Comparison of ENCODE assay signal across 26 cellular contexts in genomic region chr9:16184964-16185646, GRCh38.
A peak's percentile ranks its signal among the peaks of the same experiment; 100 is the strongest.
DNase-seq lines count a peak whose midpoint lies in the region; ATAC-seq and TF ChIP-seq lines count a peak whose summit lies in the region.
"Had no signal": no experiment of that assay in that cellular context is flagged by ENCODE, and none has a peak within 500 bp of the region (broad histone marks: within the 10 kb centered on the region; RNA-seq: fewer than 3 reads in every experiment).

No MANE protein-coding gene starts in this region.

- H3K36me3 ChIP-seq in GM06990 (ENCODE audit: control insufficient read depth, insufficient read depth, low read length), result no peaks in the 10 kb centered on the region
- no peaks in the 10 kb centered on the region for H3K36me3 ChIP-seq in naive thymus-derived CD4-positive, alpha-beta T cell (ENCODE audit: control insufficient read depth in 2 of 3, insufficient read depth in 3 of 3, low read length in 3 of 3)
- H3K36me3 ChIP-seq: brain microvascular endothelial cell, colonic mucosa, left lung, suprapubic skin, vagina had no signal

- DNase-seq in A172 (ENCODE audit: low spot score) (peak; percentile 31), GM06990 (ENCODE audit: extremely low read depth, insufficient read length) (peak; percentile 20), LHCN-M2 (ENCODE audit: low read depth) (peak; percentile 15), NCI-H2081 (lab: John Stamatoyannopoulos, UW) (no peak), T-helper 17 cell (no peak), T1000 (lab: John Stamatoyannopoulos, UW) (no peak)
- no peak for DNase-seq in activated naive CD8-positive, alpha-beta T cell treated with anti-CD3 and anti-CD28 coated beads, Interleukin-2, amount 50 U/mL, for 24 hours
- DNase-seq in naive thymus-derived CD4-positive, alpha-beta T cell, result no peak
- DNase-seq: ACHN; activated CD4-positive, alpha-beta T cell treated with anti-CD3 and anti-CD28 coated beads, Interleukin-2, amount 10 ng/mL, durations not matched to agents 24 days and 14 days; brain microvascular endothelial cell; colonic mucosa; DMS 273 treated with DMSO at 0.1 percent for 48 hours; endodermal cell; head of caudate nucleus; HFFc6; left lung; NCI-H1105; NCI-H526 treated with DMSO at 0.1 percent for 48 hours; posterior cingulate gyrus; Right ventricle myocardium superior had no signal

- intact Hi-C loops in naive thymus-derived CD4-positive, alpha-beta T cell (cut with micrococcal nuclease), result no loop called here

- H3K4me3 ChIP-seq in GM06990 (replicated peaks; ENCODE audit: low read depth, low read length), result no peak overlapping the region
- H3K4me3 ChIP-seq in naive thymus-derived CD4-positive, alpha-beta T cell (ENCODE audit: low read length), result no peak overlapping the region
- H3K4me3 ChIP-seq: colonic mucosa, K562, left lung, suprapubic skin, vagina had no signal

- POLR2A ChIA-PET in naive thymus-derived CD4-positive, alpha-beta T cell (lab: Charles Lee), result no interaction called here

- peaks cover 3% of the 10 kb centered on the region for H3K36me3 Mint-ChIP-seq in activated naive CD8-positive, alpha-beta T cell treated with anti-CD3 and anti-CD28 coated beads, Interleukin-2, amount 50 U/mL, for 24 hours (ENCODE audit: low read depth)
- H3K36me3 Mint-ChIP-seq in T-helper 17 cell (ENCODE audit: low read depth), result no peaks in the 10 kb centered on the region
- peaks cover 0 to 4% (median 0%) of the 10 kb centered on the region in 5 donors for H3K36me3 Mint-ChIP-seq in naive thymus-derived CD4-positive, alpha-beta T cell
- H3K36me3 Mint-ChIP-seq: CD14-positive monocyte had no signal

- H3K4me3 Mint-ChIP-seq in activated naive CD8-positive, alpha-beta T cell treated with anti-CD3 and anti-CD28 coated beads, Interleukin-2, amount 50 U/mL, for 24 hours, result no peak overlapping the region
- no peak overlapping the region for H3K4me3 Mint-ChIP-seq in T-helper 17 cell
- H3K4me3 Mint-ChIP-seq in naive thymus-derived CD4-positive, alpha-beta T cell, result no peak overlapping the region
- H3K4me3 Mint-ChIP-seq: activated CD4-positive, alpha-beta T cell treated with anti-CD3 and anti-CD28 coated beads, Interleukin-2, amount 10 ng/mL, durations not matched to agents 24 days and 14 days; CD14-positive monocyte; endodermal cell; HFFc6 had no signal

- CTCF ChIA-PET in naive thymus-derived CD4-positive, alpha-beta T cell (lab: Charles Lee), result no interaction called here

- H3K9me3 Mint-ChIP-seq in activated naive CD8-positive, alpha-beta T cell treated with anti-CD3 and anti-CD28 coated beads, Interleukin-2, amount 50 U/mL, for 24 hours, result peaks cover 5% of the 10 kb centered on the region
- H3K9me3 Mint-ChIP-seq in naive thymus-derived CD4-positive, alpha-beta T cell, result peaks cover 0 to 18% (median 5%) of the 10 kb centered on the region in 11 donors

- TF ChIP-seq CTCF in GM06990 (IDR thresholded peaks at IDR 0.05; ENCODE audit: insufficient read depth, low read length, poor library complexity, severe bottlenecking), result no peak

- H3K4me1 Mint-ChIP-seq in activated naive CD8-positive, alpha-beta T cell treated with anti-CD3 and anti-CD28 coated beads, Interleukin-2, amount 50 U/mL, for 24 hours, result peaks cover 24% of the 10 kb centered on the region
- no peaks in the 10 kb centered on the region for H3K4me1 Mint-ChIP-seq in T-helper 17 cell
- peaks cover 0 to 3% (median 0%) of the 10 kb centered on the region in 7 donors for H3K4me1 Mint-ChIP-seq in naive thymus-derived CD4-positive, alpha-beta T cell
- H3K4me1 Mint-ChIP-seq: activated CD4-positive, alpha-beta T cell treated with anti-CD3 and anti-CD28 coated beads, Interleukin-2, amount 10 ng/mL, durations not matched to agents 24 days and 14 days; CD14-positive monocyte; endodermal cell had no signal

- no peaks in the 10 kb centered on the region for H3K9me3 ChIP-seq in T-helper 17 cell (ENCODE audit: control insufficient read depth, low read length, poor library complexity, severe bottlenecking)
- peaks cover 0 to 6% (median 0%) of the 10 kb centered on the region in 3 experiments for H3K9me3 ChIP-seq in naive thymus-derived CD4-positive, alpha-beta T cell (ENCODE audit: control insufficient read depth in 2 of 3, low read length in 3 of 3)
- H3K9me3 ChIP-seq: colonic mucosa, left lung, suprapubic skin, vagina had no signal

- no peaks in the 10 kb centered on the region for H3K4me1 ChIP-seq in naive thymus-derived CD4-positive, alpha-beta T cell (ENCODE audit: control insufficient read depth in 2 of 2, insufficient read depth in 2 of 2, low read length in 2 of 2)
- H3K4me1 ChIP-seq: colonic mucosa, left lung, suprapubic skin, vagina had no signal

- no peaks in the 10 kb centered on the region for H3K27me3 Mint-ChIP-seq in activated naive CD8-positive, alpha-beta T cell treated with anti-CD3 and anti-CD28 coated beads, Interleukin-2, amount 50 U/mL, for 24 hours
- no peaks in the 10 kb centered on the region for H3K27me3 Mint-ChIP-seq in T-helper 17 cell
- H3K27me3 Mint-ChIP-seq in naive thymus-derived CD4-positive, alpha-beta T cell, result peaks cover 0 to 6% (median 4%) of the 10 kb centered on the region in 5 donors
- H3K27me3 Mint-ChIP-seq: activated CD4-positive, alpha-beta T cell treated with anti-CD3 and anti-CD28 coated beads, Interleukin-2, amount 10 ng/mL, durations not matched to agents 24 days and 14 days had no signal

- H3K27me3 ChIP-seq in GM06990 (replicated peaks; ENCODE audit: control insufficient read depth, insufficient read depth, low read length), result no peaks in the 10 kb centered on the region
- no peaks in the 10 kb centered on the region for H3K27me3 ChIP-seq in naive thymus-derived CD4-positive, alpha-beta T cell (ENCODE audit: control insufficient read depth in 2 of 2, insufficient read depth in 2 of 2, low read length in 2 of 2)
- H3K27me3 ChIP-seq: brain microvascular endothelial cell, colonic mucosa, left lung, suprapubic skin, vagina had no signal

- no peak overlapping the region for H3K27ac ChIP-seq in naive thymus-derived CD4-positive, alpha-beta T cell (ENCODE audit: low read depth, low read length)
- H3K27ac ChIP-seq: brain microvascular endothelial cell, colonic mucosa, left lung, suprapubic skin, vagina had no signal

- no peak overlapping the region for H3K27ac Mint-ChIP-seq in activated naive CD8-positive, alpha-beta T cell treated with anti-CD3 and anti-CD28 coated beads, Interleukin-2, amount 50 U/mL, for 24 hours
- no peak overlapping the region for H3K27ac Mint-ChIP-seq in T-helper 17 cell
- H3K27ac Mint-ChIP-seq in naive thymus-derived CD4-positive, alpha-beta T cell, result no peak overlapping the region
- H3K27ac Mint-ChIP-seq: activated CD4-positive, alpha-beta T cell treated with anti-CD3 and anti-CD28 coated beads, Interleukin-2, amount 10 ng/mL, durations not matched to agents 24 days and 14 days; CD14-positive monocyte; endodermal cell; HFFc6 had no signal

- ATAC-seq in activated naive CD8-positive, alpha-beta T cell treated with anti-CD3 and anti-CD28 coated beads, Interleukin-2, amount 50 U/mL, for 24 hours, result peak; percentile 20
- no peak for ATAC-seq in T-helper 17 cell
- ATAC-seq in naive thymus-derived CD4-positive, alpha-beta T cell, result no peak
- ATAC-seq: K562, left lung, sciatic nerve had no signal

Comparison
In these comparisons a context has a peak if more than half of its experiments do, and no peak if none do; other contexts are left out.
1. DNase-seq: peak in A172 (single experiment), GM06990 (single experiment) and LHCN-M2 (single experiment); none in activated naive CD8-positive, alpha-beta T cell treated with anti-CD3 and anti-CD28 coated beads, Interleukin-2, amount 50 U/mL, for 24 hours (single experiment), NCI-H2081 (0 of 2), T-helper 17 cell (0 of 3), naive thymus-derived CD4-positive, alpha-beta T cell (0 of 9) and T1000 (single experiment).